ENCODE assay signal across 12 cellular contexts in the genomic region with DNA sequence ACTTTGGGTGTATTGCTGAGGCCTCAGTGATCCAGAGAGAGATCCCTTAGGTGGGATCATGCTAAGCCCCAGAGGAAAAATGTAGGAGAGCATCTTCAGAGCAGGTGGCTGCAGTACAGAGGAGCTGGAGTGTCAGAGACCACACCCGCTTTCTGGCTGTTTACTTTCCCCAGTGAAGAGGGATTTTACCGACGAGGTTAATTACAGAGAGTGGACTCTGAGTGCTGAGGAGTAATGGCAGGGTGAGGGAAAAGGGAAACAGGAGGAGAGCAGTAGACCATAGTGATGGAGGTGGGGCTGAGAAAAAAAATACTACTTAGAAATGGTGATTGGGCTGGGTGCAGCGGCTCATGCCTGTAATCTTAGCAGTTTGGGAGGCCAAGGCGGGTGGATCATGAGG. TPM values are rescaled to one million over a fixed set of nuclear protein-coding genes. Genes with fewer than 3 reads are reported as not detected.
DNase-seq lines count a peak whose midpoint lies in the region; TF ChIP-seq lines count a peak whose summit lies in the region.
"Had no signal": no experiment of that assay in that cellular context is flagged by ENCODE, and none has a peak within 500 bp of the region (broad histone marks: within the 10 kb centered on the region; RNA-seq: fewer than 3 reads in every experiment).

No MANE protein-coding gene starts in this region.

- no peaks in the 10 kb centered on the region for H3K36me3 Mint-ChIP-seq in activated CD4-positive, alpha-beta T cell treated with anti-CD3 and anti-CD28 coated beads, Interleukin-2, amount 10 ng/mL, durations not matched to agents 24 days and 14 days (ENCODE audit: low read depth)
- H3K36me3 Mint-ChIP-seq in activated CD4-positive, alpha-beta memory T cell treated with anti-CD3 and anti-CD28 coated beads for 36 hours, result no peaks in the 10 kb centered on the region

- no peak overlapping the region for H3K4me3 ChIP-seq in spleen

- H3K9me3 ChIP-seq in spleen, result no peaks in the 10 kb centered on the region

- no peaks in the 10 kb centered on the region for H3K36me3 ChIP-seq in spleen

- H3K4me3 Mint-ChIP-seq in activated CD4-positive, alpha-beta T cell treated with anti-CD3 and anti-CD28 coated beads, Interleukin-2, amount 10 ng/mL, durations not matched to agents 24 days and 14 days, result peak overlapping the region; percentile 84
- H3K4me3 Mint-ChIP-seq in activated CD4-positive, alpha-beta memory T cell treated with anti-CD3 and anti-CD28 coated beads for 36 hours, result peak overlapping the region; percentile 41
- H3K4me3 Mint-ChIP-seq: nephron had no signal

- no peak for TF ChIP-seq CTCF in spleen (IDR thresholded peaks at IDR 0.05 in 8 of 11, conservative IDR thresholded peaks at IDR 0.05 in 3 of 11)

- TF ChIP-seq POLR2A in spleen (IDR thresholded peaks at IDR 0.05), result no peak

- no peak for DNase-seq in activated CD4-positive, alpha-beta T cell treated with anti-CD3 and anti-CD28 coated beads, Interleukin-2, amount 10 ng/mL, durations not matched to agents 24 days and 14 days
- no peak for DNase-seq in activated CD4-positive, alpha-beta T cell treated with anti-CD3 and anti-CD28 coated beads, Interleukin-2, amount 50 U/mL, for 48 hours
- DNase-seq in NCI-H146 treated with DMSO at 0.1 percent for 48 hours (lab: John Stamatoyannopoulos, UW; ENCODE audit: unreplicated experiment) (peak; percentile 79), spleen (no peak), H4 (ENCODE audit: low spot score) (no peak), kidney tubule cell (ENCODE audit: low spot score) (no peak)
- no peak for DNase-seq in activated CD4-positive, alpha-beta memory T cell treated with anti-CD3 and anti-CD28 coated beads for 36 hours
- no peak for DNase-seq in stimulated activated CD4-positive, alpha-beta T cell treated with anti-CD3 and anti-CD28 coated beads, Interleukin-2, amount 100 ng/mL, for 48 hours
- DNase-seq: GF-D8, OCI-M1, T1000 had no signal

- H3K27ac ChIP-seq in spleen, result peak overlapping the region in 5 of 8 donors; percentile 65 to 84 (median 81)

- CTCF ChIA-PET in activated CD4-positive, alpha-beta memory T cell treated with anti-CD3 and anti-CD28 coated beads for 36 hours (lab: Charles Lee), result no interaction called here

- H3K27me3 ChIP-seq in spleen (replicated peaks in 1 of 7), result no peaks in the 10 kb centered on the region

- peak overlapping the region; percentile 87 for H3K27ac Mint-ChIP-seq in activated CD4-positive, alpha-beta T cell treated with anti-CD3 and anti-CD28 coated beads, Interleukin-2, amount 10 ng/mL, durations not matched to agents 24 days and 14 days
- no peak overlapping the region for H3K27ac Mint-ChIP-seq in activated CD4-positive, alpha-beta memory T cell treated with anti-CD3 and anti-CD28 coated beads for 36 hours

- 85 to 92% (median 88%) methylated on average over 5 of the region's 5 CpGs for WGBS in spleen, 5 donors

- H3K9me3 Mint-ChIP-seq in activated CD4-positive, alpha-beta T cell treated with anti-CD3 and anti-CD28 coated beads, Interleukin-2, amount 10 ng/mL, durations not matched to agents 24 days and 14 days, result no peaks in the 10 kb centered on the region
- H3K9me3 Mint-ChIP-seq in activated CD4-positive, alpha-beta memory T cell treated with anti-CD3 and anti-CD28 coated beads for 36 hours, result no peaks in the 10 kb centered on the region
- H3K9me3 Mint-ChIP-seq: nephron had no signal

- peaks cover 3 to 24% (median 10%) of the 10 kb centered on the region in 6 donors for H3K4me1 ChIP-seq in spleen

- H3K27me3 Mint-ChIP-seq in activated CD4-positive, alpha-beta T cell treated with anti-CD3 and anti-CD28 coated beads, Interleukin-2, amount 10 ng/mL, durations not matched to agents 24 days and 14 days, result no peaks in the 10 kb centered on the region
- H3K27me3 Mint-ChIP-seq in activated CD4-positive, alpha-beta memory T cell treated with anti-CD3 and anti-CD28 coated beads for 36 hours, result no peaks in the 10 kb centered on the region

- intact Hi-C loops in activated CD4-positive, alpha-beta T cell treated with anti-CD3 and anti-CD28 coated beads, Interleukin-2, amount 10 ng/mL, durations not matched to agents 24 days and 14 days (cut with micrococcal nuclease), result loop anchor here (5.0 kb wide), 1 partner anchor 258 kb away; the partner anchor contains the start of gene PIK3CG
- intact Hi-C loops in activated CD4-positive, alpha-beta memory T cell treated with anti-CD3 and anti-CD28 coated beads for 36 hours (cut with micrococcal nuclease), result loop anchor here (5.0 kb wide), 1 partner anchor 78 kb away; no protein-coding TSS in a partner anchor
- intact Hi-C loops in spleen (cut with DNase I; ENCODE audit: low total_unique reads), result no loop called here

- H3K4me1 Mint-ChIP-seq in activated CD4-positive, alpha-beta T cell treated with anti-CD3 and anti-CD28 coated beads, Interleukin-2, amount 10 ng/mL, durations not matched to agents 24 days and 14 days, result peaks cover 17% of the 10 kb centered on the region
- peaks cover 16% of the 10 kb centered on the region for H3K4me1 Mint-ChIP-seq in activated CD4-positive, alpha-beta memory T cell treated with anti-CD3 and anti-CD28 coated beads for 36 hours (ENCODE audit: low read depth)

- POLR2A ChIA-PET in activated CD4-positive, alpha-beta memory T cell treated with anti-CD3 and anti-CD28 coated beads for 36 hours (lab: Charles Lee), result interaction anchor here (1.2 kb wide), 1 partner anchor 210 kb away, joined by 3 read pairs; no protein-coding TSS in a partner anchor

RNA-seq across cellular contexts. Expression of gene HBP1, which starts 43.3 kb away (rescaled TPM):
- total RNA-seq in activated CD4-positive, alpha-beta T cell treated with anti-CD3 and anti-CD28 coated beads, Interleukin-2, amount 10 ng/mL, durations not matched to agents 24 days and 14 days, result 11.0 and 15.1 TPM in 2 replicates
- total RNA-seq in activated CD4-positive, alpha-beta memory T cell treated with anti-CD3 and anti-CD28 coated beads for 36 hours, result 10 to 100 TPM; 24.3 to 26.7 TPM
- total RNA-seq in spleen, result 100 to 1,000 TPM in 3 of 7 donors, 10 to 100 TPM in 4; 71.4 to 141 (median 84.5) TPM
- polyA plus RNA-seq in spleen, result 10 to 100 TPM; 23.9 to 34.8 (median 32.1) TPM
- 69.8 and 72.4 TPM in 2 replicates for total RNA-seq in H4 (2014; rRNA removed; shearing (Covaris generic))
